ENCODE assay signal across 15 cellular contexts in genomic region chr16:89293276-89294143, GRCh38.
DNase-seq lines count a peak whose midpoint lies in the region; ATAC-seq lines count a peak whose summit lies in the region.
"Had no signal": no experiment of that assay in that cellular context is flagged by ENCODE, and none has a peak within 500 bp of the region (broad histone marks: within the 10 kb centered on the region; RNA-seq: fewer than 3 reads in every experiment).

No MANE protein-coding gene starts in this region.

- no peaks in the 10 kb centered on the region for H3K9me3 Mint-ChIP-seq in activated naive CD4-positive, alpha-beta T cell treated with anti-CD3 and anti-CD28 coated beads, Interleukin-2, amount 50 U/mL, for 72 hours
- no peaks in the 10 kb centered on the region for H3K9me3 Mint-ChIP-seq in activated naive CD4-positive, alpha-beta T cell treated with anti-CD3 and anti-CD28 coated beads for 36 hours
- H3K9me3 Mint-ChIP-seq in activated T-helper 17 cell treated with anti-CD3 and anti-CD28 coated beads, Interleukin-2, amount 50 U/mL, for 72 hours: no peaks in the 10 kb centered on the region
- H3K9me3 Mint-ChIP-seq in immature natural killer cell: no peaks in the 10 kb centered on the region
- H3K9me3 Mint-ChIP-seq: activated CD4-positive, alpha-beta memory T cell treated with anti-CD3 and anti-CD28 coated beads for 36 hours; neural crest cell had no signal

- H3K4me1 Mint-ChIP-seq in activated naive CD4-positive, alpha-beta T cell treated with anti-CD3 and anti-CD28 coated beads for 36 hours (ENCODE audit: low read depth): peaks cover 43% of the 10 kb centered on the region
- H3K4me1 Mint-ChIP-seq in activated T-helper 17 cell treated with anti-CD3 and anti-CD28 coated beads, Interleukin-2, amount 50 U/mL, for 72 hours: peaks cover 19% of the 10 kb centered on the region
- peaks cover 50% of the 10 kb centered on the region in 2 donors for H3K4me1 Mint-ChIP-seq in immature natural killer cell

- intact Hi-C loops in activated naive CD4-positive, alpha-beta T cell treated with anti-CD3 and anti-CD28 coated beads for 36 hours (cut with micrococcal nuclease): no loop called here

- no peaks in the 10 kb centered on the region for H3K27me3 Mint-ChIP-seq in activated naive CD4-positive, alpha-beta T cell treated with anti-CD3 and anti-CD28 coated beads for 36 hours (ENCODE audit: low read depth)
- H3K27me3 Mint-ChIP-seq in activated T-helper 17 cell treated with anti-CD3 and anti-CD28 coated beads, Interleukin-2, amount 50 U/mL, for 72 hours: no peaks in the 10 kb centered on the region
- H3K27me3 Mint-ChIP-seq in immature natural killer cell (ENCODE audit: low read depth in 3 of 3): peaks cover 3 to 21% (median 16%) of the 10 kb centered on the region in 3 donors
- H3K27me3 Mint-ChIP-seq: activated CD4-positive, alpha-beta memory T cell treated with anti-CD3 and anti-CD28 coated beads for 36 hours had no signal

- CTCF ChIA-PET in activated naive CD4-positive, alpha-beta T cell treated with anti-CD3 and anti-CD28 coated beads for 36 hours (lab: Charles Lee): interaction anchor here (0.6 to 2.3 kb wide), 3 partner anchors 81 to 223 kb away, joined by 3 to 7 read pairs (median 6); partner anchors contain the start of gene SPG7

- H3K27ac ChIP-seq in temporal lobe (ENCODE audit: low read depth, low read length): peak overlapping the region; percentile 31

- no peak overlapping the region for H3K4me3 Mint-ChIP-seq in activated naive CD4-positive, alpha-beta T cell treated with anti-CD3 and anti-CD28 coated beads for 36 hours
- H3K4me3 Mint-ChIP-seq in activated T-helper 17 cell treated with anti-CD3 and anti-CD28 coated beads, Interleukin-2, amount 50 U/mL, for 72 hours: no peak overlapping the region
- no peak overlapping the region for H3K4me3 Mint-ChIP-seq in immature natural killer cell
- H3K4me3 Mint-ChIP-seq: activated CD4-positive, alpha-beta memory T cell treated with anti-CD3 and anti-CD28 coated beads for 36 hours had no signal

- ATAC-seq in activated naive CD4-positive, alpha-beta T cell treated with anti-CD3 and anti-CD28 coated beads, Interleukin-2, amount 50 U/mL, for 72 hours: no peak
- ATAC-seq in activated T-helper 17 cell treated with anti-CD3 and anti-CD28 coated beads, Interleukin-2, amount 50 U/mL, for 72 hours (replicated peaks): no peak
- no peak for ATAC-seq in HG02973 (IDR thresholded peaks at IDR 0.05; ENCODE audit: unreplicated experiment)

- H3K36me3 Mint-ChIP-seq in activated naive CD4-positive, alpha-beta T cell treated with anti-CD3 and anti-CD28 coated beads, Interleukin-2, amount 50 U/mL, for 72 hours: no peaks in the 10 kb centered on the region
- peaks cover 8% of the 10 kb centered on the region for H3K36me3 Mint-ChIP-seq in activated naive CD4-positive, alpha-beta T cell treated with anti-CD3 and anti-CD28 coated beads for 36 hours (ENCODE audit: low read depth)
- peaks cover 32% of the 10 kb centered on the region for H3K36me3 Mint-ChIP-seq in activated T-helper 17 cell treated with anti-CD3 and anti-CD28 coated beads, Interleukin-2, amount 50 U/mL, for 72 hours (ENCODE audit: low read depth)
- peaks cover 4 to 10% (median 4%) of the 10 kb centered on the region in 3 donors for H3K36me3 Mint-ChIP-seq in immature natural killer cell

- DNase-seq in activated naive CD4-positive, alpha-beta T cell treated with anti-CD3 and anti-CD28 coated beads, Interleukin-2, amount 50 U/mL, for 72 hours (ENCODE audit: low spot score in 2 of 2): no peak
- DNase-seq in activated naive CD4-positive, alpha-beta T cell treated with anti-CD3 and anti-CD28 coated beads for 36 hours: no peak
- DNase-seq in iPS-NIHi11 (ENCODE audit: low spot score) (peak; percentile 52), retina (no peak), immature natural killer cell (no peak)
- DNase-seq: activated CD4-positive, alpha-beta memory T cell treated with anti-CD3 and anti-CD28 coated beads for 36 hours; activated gamma-delta T cell treated with Interleukin-2 at 50 U/mL for 16 hours; caudate nucleus; NCI-H1417 treated with DMSO at 0.1 percent for 48 hours; NCI-H510A; stimulated activated CD4-positive, alpha-beta T cell treated with anti-CD3 and anti-CD28 coated beads, Interleukin-12 subunit alpha, Interleukin-12 subunit beta, amount 100 ng/mL, for 4 hours had no signal

- peak overlapping the region; percentile 11 to 81 for H3K27ac Mint-ChIP-seq in activated naive CD4-positive, alpha-beta T cell treated with anti-CD3 and anti-CD28 coated beads, Interleukin-2, amount 50 U/mL, for 72 hours
- no peak overlapping the region for H3K27ac Mint-ChIP-seq in activated naive CD4-positive, alpha-beta T cell treated with anti-CD3 and anti-CD28 coated beads for 36 hours
- H3K27ac Mint-ChIP-seq in activated T-helper 17 cell treated with anti-CD3 and anti-CD28 coated beads, Interleukin-2, amount 50 U/mL, for 72 hours: peak overlapping the region; percentile 77
- H3K27ac Mint-ChIP-seq in immature natural killer cell: peak overlapping the region in 2 of 6 donors; percentile 13 to 22
- H3K27ac Mint-ChIP-seq: activated CD4-positive, alpha-beta memory T cell treated with anti-CD3 and anti-CD28 coated beads for 36 hours had no signal
